2 cellular contexts compared by ENCODE assay signal in genomic region chr9:136944094-136944518, GRCh38.
TF ChIP-seq lines count a peak whose summit lies in the region.

No MANE protein-coding gene starts in this region.

TF ChIP-seq in GM12891, 5 proteins besides CTCF, POLR2A, EP300 and RAD21 (continued from another document):
- no peak for TF ChIP-seq POLR2AphosphoS5 (IDR thresholded peaks at IDR 0.05; ENCODE audit: low read depth, low read length)
- no peak for TF ChIP-seq SPI1 (IDR thresholded peaks at IDR 0.05; ENCODE audit: low read depth, low read length)
- TF ChIP-seq TAF1 (IDR thresholded peaks at IDR 0.05; ENCODE audit: low read depth, low read length) = no peak
- TF ChIP-seq POU2F2 (IDR thresholded peaks at IDR 0.05; ENCODE audit: low read depth, low read length) = no peak

TF ChIP-seq in endothelial cell of umbilical vein, 7 proteins besides CTCF, POLR2A, EP300 and RAD21:
- TF ChIP-seq, protein P1, sequence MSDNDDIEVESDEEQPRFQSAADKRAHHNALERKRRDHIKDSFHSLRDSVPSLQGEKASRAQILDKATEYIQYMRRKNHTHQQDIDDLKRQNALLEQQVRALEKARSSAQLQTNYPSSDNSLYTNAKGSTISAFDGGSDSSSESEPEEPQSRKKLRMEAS (IDR thresholded peaks at IDR 0.05; ENCODE audit: insufficient read depth, insufficient read length) = no peak
- TF ChIP-seq GATA2 (IDR thresholded peaks at IDR 0.05; ENCODE audit: insufficient read depth, insufficient read length, low read depth, low read length) (no peak), FOS (IDR thresholded peaks at IDR 0.05; ENCODE audit: borderline replicate concordance, insufficient read depth, low read length) (no peak), MYC (IDR thresholded peaks at IDR 0.05; ENCODE audit: low read depth, low read length) (no peak), POLR2AphosphoS5 (IDR thresholded peaks at IDR 0.05; ENCODE audit: insufficient read depth, low read depth, low read length) (no peak), JUN (IDR thresholded peaks at IDR 0.05; ENCODE audit: borderline replicate concordance, insufficient read depth, insufficient read length, low read depth) (no peak), EZH2 (IDR thresholded peaks at IDR 0.05; ENCODE audit: borderline replicate concordance, low read depth, low read length, severe bottlenecking) (no peak)
